In the genomic region with DNA sequence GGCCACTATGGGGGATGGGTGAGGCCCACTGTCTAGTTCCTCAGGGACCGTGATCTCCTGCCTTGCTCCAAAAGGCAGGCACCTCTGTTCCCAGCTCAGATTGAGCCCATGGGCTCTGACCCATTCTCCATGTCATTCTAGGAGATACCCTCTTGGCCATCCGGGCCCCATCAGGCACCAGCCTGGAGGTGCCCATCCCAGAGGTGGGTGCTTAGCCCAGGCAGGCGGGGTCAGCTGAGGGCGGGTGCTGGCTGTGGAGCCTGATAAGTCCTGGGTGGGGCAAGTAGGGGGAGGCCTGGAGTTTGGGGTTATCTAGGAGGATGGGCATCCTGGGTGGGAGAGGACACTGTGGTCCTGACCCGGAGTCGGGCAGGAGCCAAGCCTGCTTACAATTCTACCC, we compare ENCODE assay signal across 1 cellular context.
TF ChIP-seq lines count a peak whose summit lies in the region.

No MANE protein-coding gene starts in this region.

TF ChIP-seq in K562, 482 proteins besides CTCF, POLR2A, EP300 and RAD21 (continues in another document):
- TF ChIP-seq PHTF2 (CRISPR knock-in tag; IDR thresholded peaks at IDR 0.05), result no peak
- TF ChIP-seq, protein P1, sequence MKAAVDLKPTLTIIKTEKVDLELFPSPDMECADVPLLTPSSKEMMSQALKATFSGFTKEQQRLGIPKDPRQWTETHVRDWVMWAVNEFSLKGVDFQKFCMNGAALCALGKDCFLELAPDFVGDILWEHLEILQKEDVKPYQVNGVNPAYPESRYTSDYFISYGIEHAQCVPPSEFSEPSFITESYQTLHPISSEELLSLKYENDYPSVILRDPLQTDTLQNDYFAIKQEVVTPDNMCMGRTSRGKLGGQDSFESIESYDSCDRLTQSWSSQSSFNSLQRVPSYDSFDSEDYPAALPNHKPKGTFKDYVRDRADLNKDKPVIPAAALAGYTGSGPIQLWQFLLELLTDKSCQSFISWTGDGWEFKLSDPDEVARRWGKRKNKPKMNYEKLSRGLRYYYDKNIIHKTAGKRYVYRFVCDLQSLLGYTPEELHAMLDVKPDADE (conservative IDR thresholded peaks at IDR 0.05; ENCODE audit: control insufficient read depth, low read depth, low read length), result 0 out of 2 replicates have a peak, but pooled peaks have one; percentile 50
- peak; percentile 40; the same call in 1 of the 2 replicates for TF ChIP-seq POLR2G (IDR thresholded peaks at IDR 0.05; ENCODE audit: low read depth, low read length)
- peak; percentile 51; the same call in 1 of the 2 replicates for TF ChIP-seq MYNN (IDR thresholded peaks at IDR 0.05)
- TF ChIP-seq MYNN (CRISPR knock-in tag; IDR thresholded peaks at IDR 0.05), result no peak
- TF ChIP-seq E2F3 (CRISPR knock-in tag; IDR thresholded peaks at IDR 0.05), result no peak
- TF ChIP-seq, protein P2, sequence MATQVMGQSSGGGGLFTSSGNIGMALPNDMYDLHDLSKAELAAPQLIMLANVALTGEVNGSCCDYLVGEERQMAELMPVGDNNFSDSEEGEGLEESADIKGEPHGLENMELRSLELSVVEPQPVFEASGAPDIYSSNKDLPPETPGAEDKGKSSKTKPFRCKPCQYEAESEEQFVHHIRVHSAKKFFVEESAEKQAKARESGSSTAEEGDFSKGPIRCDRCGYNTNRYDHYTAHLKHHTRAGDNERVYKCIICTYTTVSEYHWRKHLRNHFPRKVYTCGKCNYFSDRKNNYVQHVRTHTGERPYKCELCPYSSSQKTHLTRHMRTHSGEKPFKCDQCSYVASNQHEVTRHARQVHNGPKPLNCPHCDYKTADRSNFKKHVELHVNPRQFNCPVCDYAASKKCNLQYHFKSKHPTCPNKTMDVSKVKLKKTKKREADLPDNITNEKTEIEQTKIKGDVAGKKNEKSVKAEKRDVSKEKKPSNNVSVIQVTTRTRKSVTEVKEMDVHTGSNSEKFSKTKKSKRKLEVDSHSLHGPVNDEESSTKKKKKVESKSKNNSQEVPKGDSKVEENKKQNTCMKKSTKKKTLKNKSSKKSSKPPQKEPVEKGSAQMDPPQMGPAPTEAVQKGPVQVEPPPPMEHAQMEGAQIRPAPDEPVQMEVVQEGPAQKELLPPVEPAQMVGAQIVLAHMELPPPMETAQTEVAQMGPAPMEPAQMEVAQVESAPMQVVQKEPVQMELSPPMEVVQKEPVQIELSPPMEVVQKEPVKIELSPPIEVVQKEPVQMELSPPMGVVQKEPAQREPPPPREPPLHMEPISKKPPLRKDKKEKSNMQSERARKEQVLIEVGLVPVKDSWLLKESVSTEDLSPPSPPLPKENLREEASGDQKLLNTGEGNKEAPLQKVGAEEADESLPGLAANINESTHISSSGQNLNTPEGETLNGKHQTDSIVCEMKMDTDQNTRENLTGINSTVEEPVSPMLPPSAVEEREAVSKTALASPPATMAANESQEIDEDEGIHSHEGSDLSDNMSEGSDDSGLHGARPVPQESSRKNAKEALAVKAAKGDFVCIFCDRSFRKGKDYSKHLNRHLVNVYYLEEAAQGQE (CRISPR knock-in tag; IDR thresholded peaks at IDR 0.05; ENCODE audit: low read depth), result no peak
- TF ChIP-seq, protein P3, sequence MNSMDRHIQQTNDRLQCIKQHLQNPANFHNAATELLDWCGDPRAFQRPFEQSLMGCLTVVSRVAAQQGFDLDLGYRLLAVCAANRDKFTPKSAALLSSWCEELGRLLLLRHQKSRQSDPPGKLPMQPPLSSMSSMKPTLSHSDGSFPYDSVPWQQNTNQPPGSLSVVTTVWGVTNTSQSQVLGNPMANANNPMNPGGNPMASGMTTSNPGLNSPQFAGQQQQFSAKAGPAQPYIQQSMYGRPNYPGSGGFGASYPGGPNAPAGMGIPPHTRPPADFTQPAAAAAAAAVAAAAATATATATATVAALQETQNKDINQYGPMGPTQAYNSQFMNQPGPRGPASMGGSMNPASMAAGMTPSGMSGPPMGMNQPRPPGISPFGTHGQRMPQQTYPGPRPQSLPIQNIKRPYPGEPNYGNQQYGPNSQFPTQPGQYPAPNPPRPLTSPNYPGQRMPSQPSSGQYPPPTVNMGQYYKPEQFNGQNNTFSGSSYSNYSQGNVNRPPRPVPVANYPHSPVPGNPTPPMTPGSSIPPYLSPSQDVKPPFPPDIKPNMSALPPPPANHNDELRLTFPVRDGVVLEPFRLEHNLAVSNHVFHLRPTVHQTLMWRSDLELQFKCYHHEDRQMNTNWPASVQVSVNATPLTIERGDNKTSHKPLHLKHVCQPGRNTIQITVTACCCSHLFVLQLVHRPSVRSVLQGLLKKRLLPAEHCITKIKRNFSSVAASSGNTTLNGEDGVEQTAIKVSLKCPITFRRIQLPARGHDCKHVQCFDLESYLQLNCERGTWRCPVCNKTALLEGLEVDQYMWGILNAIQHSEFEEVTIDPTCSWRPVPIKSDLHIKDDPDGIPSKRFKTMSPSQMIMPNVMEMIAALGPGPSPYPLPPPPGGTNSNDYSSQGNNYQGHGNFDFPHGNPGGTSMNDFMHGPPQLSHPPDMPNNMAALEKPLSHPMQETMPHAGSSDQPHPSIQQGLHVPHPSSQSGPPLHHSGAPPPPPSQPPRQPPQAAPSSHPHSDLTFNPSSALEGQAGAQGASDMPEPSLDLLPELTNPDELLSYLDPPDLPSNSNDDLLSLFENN (IDR thresholded peaks at IDR 0.05; ENCODE audit: low read depth in 2 of 2, low read length in 2 of 2), result no peak
- no peak for TF ChIP-seq MTA1 (IDR thresholded peaks at IDR 0.05; ENCODE audit: borderline replicate concordance)
- TF ChIP-seq ARID1B (IDR thresholded peaks at IDR 0.05), result 0 out of 2 replicates have a peak, but pooled peaks have one; percentile 20
- TF ChIP-seq GTF2A2 (tag; IDR thresholded peaks at IDR 0.05), result no peak
- TF ChIP-seq, protein P4, sequence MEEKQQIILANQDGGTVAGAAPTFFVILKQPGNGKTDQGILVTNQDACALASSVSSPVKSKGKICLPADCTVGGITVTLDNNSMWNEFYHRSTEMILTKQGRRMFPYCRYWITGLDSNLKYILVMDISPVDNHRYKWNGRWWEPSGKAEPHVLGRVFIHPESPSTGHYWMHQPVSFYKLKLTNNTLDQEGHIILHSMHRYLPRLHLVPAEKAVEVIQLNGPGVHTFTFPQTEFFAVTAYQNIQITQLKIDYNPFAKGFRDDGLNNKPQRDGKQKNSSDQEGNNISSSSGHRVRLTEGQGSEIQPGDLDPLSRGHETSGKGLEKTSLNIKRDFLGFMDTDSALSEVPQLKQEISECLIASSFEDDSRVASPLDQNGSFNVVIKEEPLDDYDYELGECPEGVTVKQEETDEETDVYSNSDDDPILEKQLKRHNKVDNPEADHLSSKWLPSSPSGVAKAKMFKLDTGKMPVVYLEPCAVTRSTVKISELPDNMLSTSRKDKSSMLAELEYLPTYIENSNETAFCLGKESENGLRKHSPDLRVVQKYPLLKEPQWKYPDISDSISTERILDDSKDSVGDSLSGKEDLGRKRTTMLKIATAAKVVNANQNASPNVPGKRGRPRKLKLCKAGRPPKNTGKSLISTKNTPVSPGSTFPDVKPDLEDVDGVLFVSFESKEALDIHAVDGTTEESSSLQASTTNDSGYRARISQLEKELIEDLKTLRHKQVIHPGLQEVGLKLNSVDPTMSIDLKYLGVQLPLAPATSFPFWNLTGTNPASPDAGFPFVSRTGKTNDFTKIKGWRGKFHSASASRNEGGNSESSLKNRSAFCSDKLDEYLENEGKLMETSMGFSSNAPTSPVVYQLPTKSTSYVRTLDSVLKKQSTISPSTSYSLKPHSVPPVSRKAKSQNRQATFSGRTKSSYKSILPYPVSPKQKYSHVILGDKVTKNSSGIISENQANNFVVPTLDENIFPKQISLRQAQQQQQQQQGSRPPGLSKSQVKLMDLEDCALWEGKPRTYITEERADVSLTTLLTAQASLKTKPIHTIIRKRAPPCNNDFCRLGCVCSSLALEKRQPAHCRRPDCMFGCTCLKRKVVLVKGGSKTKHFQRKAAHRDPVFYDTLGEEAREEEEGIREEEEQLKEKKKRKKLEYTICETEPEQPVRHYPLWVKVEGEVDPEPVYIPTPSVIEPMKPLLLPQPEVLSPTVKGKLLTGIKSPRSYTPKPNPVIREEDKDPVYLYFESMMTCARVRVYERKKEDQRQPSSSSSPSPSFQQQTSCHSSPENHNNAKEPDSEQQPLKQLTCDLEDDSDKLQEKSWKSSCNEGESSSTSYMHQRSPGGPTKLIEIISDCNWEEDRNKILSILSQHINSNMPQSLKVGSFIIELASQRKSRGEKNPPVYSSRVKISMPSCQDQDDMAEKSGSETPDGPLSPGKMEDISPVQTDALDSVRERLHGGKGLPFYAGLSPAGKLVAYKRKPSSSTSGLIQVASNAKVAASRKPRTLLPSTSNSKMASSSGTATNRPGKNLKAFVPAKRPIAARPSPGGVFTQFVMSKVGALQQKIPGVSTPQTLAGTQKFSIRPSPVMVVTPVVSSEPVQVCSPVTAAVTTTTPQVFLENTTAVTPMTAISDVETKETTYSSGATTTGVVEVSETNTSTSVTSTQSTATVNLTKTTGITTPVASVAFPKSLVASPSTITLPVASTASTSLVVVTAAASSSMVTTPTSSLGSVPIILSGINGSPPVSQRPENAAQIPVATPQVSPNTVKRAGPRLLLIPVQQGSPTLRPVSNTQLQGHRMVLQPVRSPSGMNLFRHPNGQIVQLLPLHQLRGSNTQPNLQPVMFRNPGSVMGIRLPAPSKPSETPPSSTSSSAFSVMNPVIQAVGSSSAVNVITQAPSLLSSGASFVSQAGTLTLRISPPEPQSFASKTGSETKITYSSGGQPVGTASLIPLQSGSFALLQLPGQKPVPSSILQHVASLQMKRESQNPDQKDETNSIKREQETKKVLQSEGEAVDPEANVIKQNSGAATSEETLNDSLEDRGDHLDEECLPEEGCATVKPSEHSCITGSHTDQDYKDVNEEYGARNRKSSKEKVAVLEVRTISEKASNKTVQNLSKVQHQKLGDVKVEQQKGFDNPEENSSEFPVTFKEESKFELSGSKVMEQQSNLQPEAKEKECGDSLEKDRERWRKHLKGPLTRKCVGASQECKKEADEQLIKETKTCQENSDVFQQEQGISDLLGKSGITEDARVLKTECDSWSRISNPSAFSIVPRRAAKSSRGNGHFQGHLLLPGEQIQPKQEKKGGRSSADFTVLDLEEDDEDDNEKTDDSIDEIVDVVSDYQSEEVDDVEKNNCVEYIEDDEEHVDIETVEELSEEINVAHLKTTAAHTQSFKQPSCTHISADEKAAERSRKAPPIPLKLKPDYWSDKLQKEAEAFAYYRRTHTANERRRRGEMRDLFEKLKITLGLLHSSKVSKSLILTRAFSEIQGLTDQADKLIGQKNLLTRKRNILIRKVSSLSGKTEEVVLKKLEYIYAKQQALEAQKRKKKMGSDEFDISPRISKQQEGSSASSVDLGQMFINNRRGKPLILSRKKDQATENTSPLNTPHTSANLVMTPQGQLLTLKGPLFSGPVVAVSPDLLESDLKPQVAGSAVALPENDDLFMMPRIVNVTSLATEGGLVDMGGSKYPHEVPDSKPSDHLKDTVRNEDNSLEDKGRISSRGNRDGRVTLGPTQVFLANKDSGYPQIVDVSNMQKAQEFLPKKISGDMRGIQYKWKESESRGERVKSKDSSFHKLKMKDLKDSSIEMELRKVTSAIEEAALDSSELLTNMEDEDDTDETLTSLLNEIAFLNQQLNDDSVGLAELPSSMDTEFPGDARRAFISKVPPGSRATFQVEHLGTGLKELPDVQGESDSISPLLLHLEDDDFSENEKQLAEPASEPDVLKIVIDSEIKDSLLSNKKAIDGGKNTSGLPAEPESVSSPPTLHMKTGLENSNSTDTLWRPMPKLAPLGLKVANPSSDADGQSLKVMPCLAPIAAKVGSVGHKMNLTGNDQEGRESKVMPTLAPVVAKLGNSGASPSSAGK (IDR thresholded peaks at IDR 0.05), result no peak
- TF ChIP-seq CBFA2T3 (IDR thresholded peaks at IDR 0.05), result peak; percentile 41; the same call in 1 of the 2 replicates
- no peak for TF ChIP-seq CBX2 (IDR thresholded peaks at IDR 0.05; ENCODE audit: insufficient read depth, low read length, poor library complexity, severe bottlenecking)
- TF ChIP-seq PHF8 (IDR thresholded peaks at IDR 0.05; ENCODE audit: borderline replicate concordance, low read length), result no peak
- 0 out of 2 replicates have a peak, but pooled peaks have one; percentile 15 for TF ChIP-seq RBFOX2 (IDR thresholded peaks at IDR 0.05; ENCODE audit: low read depth, low read length)
- TF ChIP-seq, protein P5, sequence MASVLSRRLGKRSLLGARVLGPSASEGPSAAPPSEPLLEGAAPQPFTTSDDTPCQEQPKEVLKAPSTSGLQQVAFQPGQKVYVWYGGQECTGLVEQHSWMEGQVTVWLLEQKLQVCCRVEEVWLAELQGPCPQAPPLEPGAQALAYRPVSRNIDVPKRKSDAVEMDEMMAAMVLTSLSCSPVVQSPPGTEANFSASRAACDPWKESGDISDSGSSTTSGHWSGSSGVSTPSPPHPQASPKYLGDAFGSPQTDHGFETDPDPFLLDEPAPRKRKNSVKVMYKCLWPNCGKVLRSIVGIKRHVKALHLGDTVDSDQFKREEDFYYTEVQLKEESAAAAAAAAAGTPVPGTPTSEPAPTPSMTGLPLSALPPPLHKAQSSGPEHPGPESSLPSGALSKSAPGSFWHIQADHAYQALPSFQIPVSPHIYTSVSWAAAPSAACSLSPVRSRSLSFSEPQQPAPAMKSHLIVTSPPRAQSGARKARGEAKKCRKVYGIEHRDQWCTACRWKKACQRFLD (CRISPR knock-in tag; IDR thresholded peaks at IDR 0.05), result no peak
- TF ChIP-seq POLR2AphosphoS5 (IDR thresholded peaks at IDR 0.05; ENCODE audit: control insufficient read depth, insufficient read depth, low read depth, low read length), result 0 out of 2 replicates have a peak, but pooled peaks have one; percentile 15
- TF ChIP-seq, protein P6, sequence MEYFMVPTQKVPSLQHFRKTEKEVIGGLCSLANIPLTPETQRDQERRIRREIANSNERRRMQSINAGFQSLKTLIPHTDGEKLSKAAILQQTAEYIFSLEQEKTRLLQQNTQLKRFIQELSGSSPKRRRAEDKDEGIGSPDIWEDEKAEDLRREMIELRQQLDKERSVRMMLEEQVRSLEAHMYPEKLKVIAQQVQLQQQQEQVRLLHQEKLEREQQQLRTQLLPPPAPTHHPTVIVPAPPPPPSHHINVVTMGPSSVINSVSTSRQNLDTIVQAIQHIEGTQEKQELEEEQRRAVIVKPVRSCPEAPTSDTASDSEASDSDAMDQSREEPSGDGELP (CRISPR knock-in tag; IDR thresholded peaks at IDR 0.05; ENCODE audit: borderline replicate concordance), result no peak
- TF ChIP-seq, protein P7, sequence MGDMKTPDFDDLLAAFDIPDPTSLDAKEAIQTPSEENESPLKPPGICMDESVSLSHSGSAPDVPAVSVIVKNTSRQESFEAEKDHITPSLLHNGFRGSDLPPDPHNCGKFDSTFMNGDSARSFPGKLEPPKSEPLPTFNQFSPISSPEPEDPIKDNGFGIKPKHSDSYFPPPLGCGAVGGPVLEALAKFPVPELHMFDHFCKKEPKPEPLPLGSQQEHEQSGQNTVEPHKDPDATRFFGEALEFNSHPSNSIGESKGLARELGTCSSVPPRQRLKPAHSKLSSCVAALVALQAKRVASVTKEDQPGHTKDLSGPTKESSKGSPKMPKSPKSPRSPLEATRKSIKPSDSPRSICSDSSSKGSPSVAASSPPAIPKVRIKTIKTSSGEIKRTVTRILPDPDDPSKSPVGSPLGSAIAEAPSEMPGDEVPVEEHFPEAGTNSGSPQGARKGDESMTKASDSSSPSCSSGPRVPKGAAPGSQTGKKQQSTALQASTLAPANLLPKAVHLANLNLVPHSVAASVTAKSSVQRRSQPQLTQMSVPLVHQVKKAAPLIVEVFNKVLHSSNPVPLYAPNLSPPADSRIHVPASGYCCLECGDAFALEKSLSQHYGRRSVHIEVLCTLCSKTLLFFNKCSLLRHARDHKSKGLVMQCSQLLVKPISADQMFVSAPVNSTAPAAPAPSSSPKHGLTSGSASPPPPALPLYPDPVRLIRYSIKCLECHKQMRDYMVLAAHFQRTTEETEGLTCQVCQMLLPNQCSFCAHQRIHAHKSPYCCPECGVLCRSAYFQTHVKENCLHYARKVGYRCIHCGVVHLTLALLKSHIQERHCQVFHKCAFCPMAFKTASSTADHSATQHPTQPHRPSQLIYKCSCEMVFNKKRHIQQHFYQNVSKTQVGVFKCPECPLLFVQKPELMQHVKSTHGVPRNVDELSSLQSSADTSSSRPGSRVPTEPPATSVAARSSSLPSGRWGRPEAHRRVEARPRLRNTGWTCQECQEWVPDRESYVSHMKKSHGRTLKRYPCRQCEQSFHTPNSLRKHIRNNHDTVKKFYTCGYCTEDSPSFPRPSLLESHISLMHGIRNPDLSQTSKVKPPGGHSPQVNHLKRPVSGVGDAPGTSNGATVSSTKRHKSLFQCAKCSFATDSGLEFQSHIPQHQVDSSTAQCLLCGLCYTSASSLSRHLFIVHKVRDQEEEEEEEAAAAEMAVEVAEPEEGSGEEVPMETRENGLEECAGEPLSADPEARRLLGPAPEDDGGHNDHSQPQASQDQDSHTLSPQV (IDR thresholded peaks at IDR 0.05), result 0 out of 2 replicates have a peak, but pooled peaks have one; percentile 18
